ENCODE assay signal across 8 cellular contexts in genomic region chr2:144522741-144523605, GRCh38. TPM values are rescaled to one million over a fixed set of nuclear protein-coding genes. Genes with fewer than 3 reads are reported as not detected.
DNase-seq lines count a peak whose midpoint lies in the region; ATAC-seq, FAIRE-seq and TF ChIP-seq lines count a peak whose summit lies in the region.

No MANE protein-coding gene starts in this region.

- dilution Hi-C loops in mammary epithelial cell (cut with HindIII; ENCODE audit: low sequenced_read_pairs), result no loop called here

- H3F3A ChIP-seq in MM.1S (ENCODE audit: insufficient read depth, low read length), result 0 out of 2 replicates have a peak, but pooled peaks cover 6% of the 10 kb centered on the region

- in situ Hi-C loops in mammary epithelial cell (cut with MboI; ENCODE audit: low sequenced_read_pairs in 2 of 2), result no loop called here
- in situ Hi-C loops in transverse colon (cut with MboI; ENCODE audit: low pct_ligation_motif_present in 1 of 4, low pct_unique_long_range_greater_than_20kb in 1 of 4, low sequenced_read_pairs in 3 of 4), result loop anchor here in 2 of 4 donors (25.0 kb wide), 2 partner anchors 586 to 1239 kb away; no protein-coding TSS in a partner anchor

- no peak for FAIRE-seq in A549 (lab: Jason Lieb, UNC)

- H2AFZ ChIP-seq in MM.1S (ENCODE audit: low read length) (no peak overlapping the region), mammary epithelial cell (ENCODE audit: low read depth, low read length) (peak overlapping the region; percentile 1)

- DNase-seq in A549 (ENCODE audit: low read depth in 1 of 2, low spot score in 1 of 2) (peak in 1 of 2 experiments; percentile 14), MM.1S (no peak), mammary epithelial cell (no peak), lung microvascular endothelial cell (ENCODE audit: low read depth in 2 of 2) (peak; percentile 15 to 25), transverse colon (no peak), ureter (ENCODE audit: low spot score) (no peak), HK-2 (ENCODE audit: unreplicated experiment) (no peak)

- CTCF ChIA-PET in A549 (lab: Yijun Ruan, JAX), result interaction anchor here (1.0 kb wide), 1 partner anchor 1230 kb away, joined by 3 read pairs; no protein-coding TSS in a partner anchor
- CTCF ChIA-PET in mammary epithelial cell (lab: Charles Lee; ENCODE audit: low non-redundant PET), result no interaction called here

- peak overlapping the region; percentile 42 to 69; a peak in 5 of 6 replicates for H3K27ac ChIP-seq in A549
- H3K27ac ChIP-seq in MM.1S (ENCODE audit: low read length), result no peak overlapping the region
- H3K27ac ChIP-seq in mammary epithelial cell (ENCODE audit: insufficient read depth, low read depth, low read length), result no peak overlapping the region
- peak overlapping the region; percentile 74 to 91 (median 87) for H3K27ac ChIP-seq in transverse colon

- no peak for TF ChIP-seq POLR2A in A549 (IDR thresholded peaks at IDR 0.05; ENCODE audit: low read length)
- TF ChIP-seq POLR2A in transverse colon (IDR thresholded peaks at IDR 0.05), result no peak

- no peaks in the 10 kb centered on the region for H4K20me1 ChIP-seq in MM.1S (ENCODE audit: insufficient read depth, low read length)
- no peaks in the 10 kb centered on the region for H4K20me1 ChIP-seq in mammary epithelial cell (ENCODE audit: insufficient read depth, low read length)

- H3K79me2 ChIP-seq in MM.1S (ENCODE audit: low read length) (no peaks in the 10 kb centered on the region), mammary epithelial cell (ENCODE audit: insufficient read depth, low read length) (no peaks in the 10 kb centered on the region)

- peak overlapping the region; percentile 94 for H3K4me2 ChIP-seq in A549
- peak overlapping the region; percentile 86 for H3K4me2 ChIP-seq in MM.1S (ENCODE audit: low read depth, low read length)
- peak overlapping the region; percentile 65 for H3K4me2 ChIP-seq in mammary epithelial cell (ENCODE audit: insufficient read depth, low read depth, low read length)

- H3K9ac ChIP-seq in MM.1S (ENCODE audit: low read length), result no peak overlapping the region
- H3K9ac ChIP-seq in mammary epithelial cell (ENCODE audit: insufficient read depth, low read length), result no peak overlapping the region

- POLR2A ChIA-PET in A549 (lab: Yijun Ruan, JAX), result no interaction called here

- H3K36me3 ChIP-seq in MM.1S (replicated peaks; ENCODE audit: insufficient read depth, low read length) (no peaks in the 10 kb centered on the region), mammary epithelial cell (ENCODE audit: insufficient read depth, low read length) (no peaks in the 10 kb centered on the region), transverse colon (no peaks in the 10 kb centered on the region)

- ATAC-seq in A549, result peak in 1 of 2 experiments; percentile 26; a peak in 3 of 6 replicates
- ATAC-seq in HG03025 (IDR thresholded peaks at IDR 0.05; ENCODE audit: low FRiP score, unreplicated experiment), result no peak

- no TSS peak for BruUV-seq in mammary epithelial cell (replicated peaks; lab: Mats Ljungman, UMichigan)

- H3K4me3 ChIP-seq in A549, result peak overlapping the region; percentile 56
- H3K4me3 ChIP-seq in MM.1S (ENCODE audit: low read length), result peak overlapping the region; percentile 20; the same call in 1 of the 2 replicates
- peak overlapping the region; percentile 0 to 31 (median 6) for H3K4me3 ChIP-seq in mammary epithelial cell (replicated peaks in 1 of 3; ENCODE audit: insufficient read depth in 1 of 3, low read depth in 2 of 3, low read length in 3 of 3)
- peak overlapping the region in 3 of 4 donors; percentile 28 to 54 (median 42) for H3K4me3 ChIP-seq in transverse colon

- 19% methylated on average over 27 of the region's 27 CpGs for WGBS in A549 (ENCODE audit: missing lambda C conversion rate)
- WGBS in mammary epithelial cell (ENCODE audit: low coverage, missing lambda C conversion rate), result 11% methylated on average over 22 of the region's 27 CpGs
- 9 to 20% methylated on average over 7 to 27 of the region's 27 CpGs for WGBS in transverse colon (ENCODE audit: low coverage in 1 of 2), 2 donors

- intact Hi-C loops in mammary epithelial cell (cut with micrococcal nuclease), result no loop called here
- intact Hi-C loops in transverse colon (cut with DNase I; ENCODE audit: low total_unique reads), result no loop called here

- peaks cover 63% of the 10 kb centered on the region for H3K27me3 ChIP-seq in MM.1S (replicated peaks; ENCODE audit: insufficient read depth, low read length)
- H3K27me3 ChIP-seq in mammary epithelial cell (ENCODE audit: insufficient read depth, low read length), result peaks cover 39% of the 10 kb centered on the region
- peaks cover 87% of the 10 kb centered on the region for H3K27me3 ChIP-seq in transverse colon

- no peaks in the 10 kb centered on the region for H3K9me2 ChIP-seq in MM.1S (replicated peaks; ENCODE audit: insufficient read depth, low read length)

- TF ChIP-seq RAD21 in A549 (conservative IDR thresholded peaks at IDR 0.05 in 1 of 2, IDR thresholded peaks at IDR 0.05 in 1 of 2), result no peak

- H3K9me3 ChIP-seq in A549, result no peaks in the 10 kb centered on the region
- H3K9me3 ChIP-seq in MM.1S (replicated peaks; ENCODE audit: insufficient read depth, low read length), result no peaks in the 10 kb centered on the region
- no peaks in the 10 kb centered on the region for H3K9me3 ChIP-seq in mammary epithelial cell (replicated peaks; ENCODE audit: insufficient read depth, low read length)
- no peaks in the 10 kb centered on the region for H3K9me3 ChIP-seq in transverse colon

- TF ChIP-seq CTCF in A549 (IDR thresholded peaks at IDR 0.05) (no peak), MM.1S (IDR thresholded peaks at IDR 0.05; ENCODE audit: low read length) (no peak), mammary epithelial cell (conservative IDR thresholded peaks at IDR 0.05 in 1 of 2, IDR thresholded peaks at IDR 0.05 in 1 of 2; ENCODE audit: extremely low read depth in 1 of 2, insufficient read depth in 1 of 2, low read depth in 1 of 2, low read length in 2 of 2) (no peak), transverse colon (IDR thresholded peaks at IDR 0.05) (no peak)

- no peak for TF ChIP-seq EP300 in A549 (IDR thresholded peaks at IDR 0.05)
- TF ChIP-seq EP300 in transverse colon (IDR thresholded peaks at IDR 0.05; ENCODE audit: low read depth), result no peak

- peaks cover 25% of the 10 kb centered on the region for H3K4me1 ChIP-seq in A549
- peaks cover 13% of the 10 kb centered on the region for H3K4me1 ChIP-seq in MM.1S (ENCODE audit: low read length)
- H3K4me1 ChIP-seq in mammary epithelial cell (ENCODE audit: insufficient read depth, low read length), result peaks cover 13% of the 10 kb centered on the region
- peaks cover 0 to 19% (median 3%) of the 10 kb centered on the region in 4 donors for H3K4me1 ChIP-seq in transverse colon

TF ChIP-seq in A549, 52 proteins besides CTCF, POLR2A, EP300 and RAD21:
- no peak for TF ChIP-seq HOXB5 (CRISPR knock-in tag; IDR thresholded peaks at IDR 0.05)
- no peak for TF ChIP-seq CBX8 (IDR thresholded peaks at IDR 0.05)

RNA-seq across cellular contexts. Expression of gene ZEB2, which starts 3.1 kb away (rescaled TPM):
- polyA plus RNA-seq in A549 (2011; rRNA removed), result 6.6 and 7.0 TPM in 2 replicates
- 2.3 and 2.9 TPM in 2 replicates for polyA plus RNA-seq in A549 (2012; cell fraction: cytosol; rRNA removed)
- 3.0 and 4.2 TPM in 2 replicates for polyA plus RNA-seq in A549 (2012; cell fraction: nucleus; rRNA removed)
- 3.3 to 4.2 TPM (median 3.8 TPM) in 3 replicates for polyA plus RNA-seq in A549 (2017; fragmentation: RNase III; extraction: RNeasy Plus Mini Kit Qiagen cat#74134 plus additional on column Dnase treatment)
- 11.6 and 13.4 TPM in 2 replicates for polyA minus RNA-seq in A549 (2011; rRNA and poly(A)+ RNA removed)
- under 1 TPM; 0.45 to 0.50 TPM for total RNA-seq in mammary epithelial cell
- 0.26 TPM for polyA plus RNA-seq in mammary epithelial cell
- not detected for polyA minus RNA-seq in mammary epithelial cell
- 0.60 and 1.3 TPM in 2 replicates for total RNA-seq in lung microvascular endothelial cell
- total RNA-seq in transverse colon, result 10 to 100 TPM; 19.8 to 69.6 (median 42.9) TPM
- 92.4 TPM for total RNA-seq in ureter

Comparison
In these comparisons a context has a peak if more than half of its experiments do, and no peak if none do; other contexts are left out.
1. DNase-seq: peak in lung microvascular endothelial cell (2 of 2); none in MM.1S (single experiment), mammary epithelial cell (single experiment), transverse colon (single experiment), ureter (single experiment) and HK-2 (single experiment).
2. H3K27ac ChIP-seq: peak in A549 (2 of 2) and transverse colon (4 of 4); none in MM.1S (single experiment) and mammary epithelial cell (single experiment).
3. H3K4me3 ChIP-seq: peak in every context shown above with its lines; median percentile 56 in A549; 42 in transverse colon; 20 in MM.1S; 6 in mammary epithelial cell.
4. Peak in every context shown above with its lines, with median percentiles within 50 percentile points of each other: H3K4me2 ChIP-seq.